1 cellular context compared by ENCODE assay signal in the genomic region with DNA sequence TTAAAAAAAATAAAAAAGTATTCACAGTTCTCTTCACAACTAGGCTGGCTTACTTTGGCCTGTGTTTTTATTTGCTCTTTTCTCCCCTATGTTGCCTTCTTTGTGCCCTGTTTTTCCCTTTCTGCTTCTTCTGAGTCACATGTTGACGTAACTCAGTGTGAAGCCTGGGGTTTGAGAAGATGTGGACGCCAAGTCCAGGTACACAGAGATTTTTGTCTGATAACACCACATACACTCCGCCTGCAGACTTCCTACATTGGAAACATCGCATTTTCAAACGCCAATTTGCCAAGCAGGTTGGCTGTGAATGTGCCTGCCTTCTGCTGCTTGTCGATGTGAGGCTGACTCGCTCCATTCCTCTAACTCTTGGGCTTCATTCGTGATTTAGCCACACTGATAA.
TF ChIP-seq lines count a peak whose summit lies in the region.

No MANE protein-coding gene starts in this region.

TF ChIP-seq in GM23338, 12 proteins besides CTCF, POLR2A, EP300 and RAD21 (continued from another document):
- TF ChIP-seq, protein P1, sequence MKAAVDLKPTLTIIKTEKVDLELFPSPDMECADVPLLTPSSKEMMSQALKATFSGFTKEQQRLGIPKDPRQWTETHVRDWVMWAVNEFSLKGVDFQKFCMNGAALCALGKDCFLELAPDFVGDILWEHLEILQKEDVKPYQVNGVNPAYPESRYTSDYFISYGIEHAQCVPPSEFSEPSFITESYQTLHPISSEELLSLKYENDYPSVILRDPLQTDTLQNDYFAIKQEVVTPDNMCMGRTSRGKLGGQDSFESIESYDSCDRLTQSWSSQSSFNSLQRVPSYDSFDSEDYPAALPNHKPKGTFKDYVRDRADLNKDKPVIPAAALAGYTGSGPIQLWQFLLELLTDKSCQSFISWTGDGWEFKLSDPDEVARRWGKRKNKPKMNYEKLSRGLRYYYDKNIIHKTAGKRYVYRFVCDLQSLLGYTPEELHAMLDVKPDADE (IDR thresholded peaks at IDR 0.05): no peak
- TF ChIP-seq, protein P2, sequence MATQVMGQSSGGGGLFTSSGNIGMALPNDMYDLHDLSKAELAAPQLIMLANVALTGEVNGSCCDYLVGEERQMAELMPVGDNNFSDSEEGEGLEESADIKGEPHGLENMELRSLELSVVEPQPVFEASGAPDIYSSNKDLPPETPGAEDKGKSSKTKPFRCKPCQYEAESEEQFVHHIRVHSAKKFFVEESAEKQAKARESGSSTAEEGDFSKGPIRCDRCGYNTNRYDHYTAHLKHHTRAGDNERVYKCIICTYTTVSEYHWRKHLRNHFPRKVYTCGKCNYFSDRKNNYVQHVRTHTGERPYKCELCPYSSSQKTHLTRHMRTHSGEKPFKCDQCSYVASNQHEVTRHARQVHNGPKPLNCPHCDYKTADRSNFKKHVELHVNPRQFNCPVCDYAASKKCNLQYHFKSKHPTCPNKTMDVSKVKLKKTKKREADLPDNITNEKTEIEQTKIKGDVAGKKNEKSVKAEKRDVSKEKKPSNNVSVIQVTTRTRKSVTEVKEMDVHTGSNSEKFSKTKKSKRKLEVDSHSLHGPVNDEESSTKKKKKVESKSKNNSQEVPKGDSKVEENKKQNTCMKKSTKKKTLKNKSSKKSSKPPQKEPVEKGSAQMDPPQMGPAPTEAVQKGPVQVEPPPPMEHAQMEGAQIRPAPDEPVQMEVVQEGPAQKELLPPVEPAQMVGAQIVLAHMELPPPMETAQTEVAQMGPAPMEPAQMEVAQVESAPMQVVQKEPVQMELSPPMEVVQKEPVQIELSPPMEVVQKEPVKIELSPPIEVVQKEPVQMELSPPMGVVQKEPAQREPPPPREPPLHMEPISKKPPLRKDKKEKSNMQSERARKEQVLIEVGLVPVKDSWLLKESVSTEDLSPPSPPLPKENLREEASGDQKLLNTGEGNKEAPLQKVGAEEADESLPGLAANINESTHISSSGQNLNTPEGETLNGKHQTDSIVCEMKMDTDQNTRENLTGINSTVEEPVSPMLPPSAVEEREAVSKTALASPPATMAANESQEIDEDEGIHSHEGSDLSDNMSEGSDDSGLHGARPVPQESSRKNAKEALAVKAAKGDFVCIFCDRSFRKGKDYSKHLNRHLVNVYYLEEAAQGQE (IDR thresholded peaks at IDR 0.05; ENCODE audit: unreplicated experiment): no peak
- TF ChIP-seq CREB1 (CRISPR knock-in tag; IDR thresholded peaks at IDR 0.05; ENCODE audit: low read depth) (no peak), JUNB (IDR thresholded peaks at IDR 0.05; ENCODE audit: unreplicated experiment) (no peak), ZNF331 (CRISPR knock-in tag; IDR thresholded peaks at IDR 0.05; ENCODE audit: low read depth) (no peak)
- TF ChIP-seq, protein P3, sequence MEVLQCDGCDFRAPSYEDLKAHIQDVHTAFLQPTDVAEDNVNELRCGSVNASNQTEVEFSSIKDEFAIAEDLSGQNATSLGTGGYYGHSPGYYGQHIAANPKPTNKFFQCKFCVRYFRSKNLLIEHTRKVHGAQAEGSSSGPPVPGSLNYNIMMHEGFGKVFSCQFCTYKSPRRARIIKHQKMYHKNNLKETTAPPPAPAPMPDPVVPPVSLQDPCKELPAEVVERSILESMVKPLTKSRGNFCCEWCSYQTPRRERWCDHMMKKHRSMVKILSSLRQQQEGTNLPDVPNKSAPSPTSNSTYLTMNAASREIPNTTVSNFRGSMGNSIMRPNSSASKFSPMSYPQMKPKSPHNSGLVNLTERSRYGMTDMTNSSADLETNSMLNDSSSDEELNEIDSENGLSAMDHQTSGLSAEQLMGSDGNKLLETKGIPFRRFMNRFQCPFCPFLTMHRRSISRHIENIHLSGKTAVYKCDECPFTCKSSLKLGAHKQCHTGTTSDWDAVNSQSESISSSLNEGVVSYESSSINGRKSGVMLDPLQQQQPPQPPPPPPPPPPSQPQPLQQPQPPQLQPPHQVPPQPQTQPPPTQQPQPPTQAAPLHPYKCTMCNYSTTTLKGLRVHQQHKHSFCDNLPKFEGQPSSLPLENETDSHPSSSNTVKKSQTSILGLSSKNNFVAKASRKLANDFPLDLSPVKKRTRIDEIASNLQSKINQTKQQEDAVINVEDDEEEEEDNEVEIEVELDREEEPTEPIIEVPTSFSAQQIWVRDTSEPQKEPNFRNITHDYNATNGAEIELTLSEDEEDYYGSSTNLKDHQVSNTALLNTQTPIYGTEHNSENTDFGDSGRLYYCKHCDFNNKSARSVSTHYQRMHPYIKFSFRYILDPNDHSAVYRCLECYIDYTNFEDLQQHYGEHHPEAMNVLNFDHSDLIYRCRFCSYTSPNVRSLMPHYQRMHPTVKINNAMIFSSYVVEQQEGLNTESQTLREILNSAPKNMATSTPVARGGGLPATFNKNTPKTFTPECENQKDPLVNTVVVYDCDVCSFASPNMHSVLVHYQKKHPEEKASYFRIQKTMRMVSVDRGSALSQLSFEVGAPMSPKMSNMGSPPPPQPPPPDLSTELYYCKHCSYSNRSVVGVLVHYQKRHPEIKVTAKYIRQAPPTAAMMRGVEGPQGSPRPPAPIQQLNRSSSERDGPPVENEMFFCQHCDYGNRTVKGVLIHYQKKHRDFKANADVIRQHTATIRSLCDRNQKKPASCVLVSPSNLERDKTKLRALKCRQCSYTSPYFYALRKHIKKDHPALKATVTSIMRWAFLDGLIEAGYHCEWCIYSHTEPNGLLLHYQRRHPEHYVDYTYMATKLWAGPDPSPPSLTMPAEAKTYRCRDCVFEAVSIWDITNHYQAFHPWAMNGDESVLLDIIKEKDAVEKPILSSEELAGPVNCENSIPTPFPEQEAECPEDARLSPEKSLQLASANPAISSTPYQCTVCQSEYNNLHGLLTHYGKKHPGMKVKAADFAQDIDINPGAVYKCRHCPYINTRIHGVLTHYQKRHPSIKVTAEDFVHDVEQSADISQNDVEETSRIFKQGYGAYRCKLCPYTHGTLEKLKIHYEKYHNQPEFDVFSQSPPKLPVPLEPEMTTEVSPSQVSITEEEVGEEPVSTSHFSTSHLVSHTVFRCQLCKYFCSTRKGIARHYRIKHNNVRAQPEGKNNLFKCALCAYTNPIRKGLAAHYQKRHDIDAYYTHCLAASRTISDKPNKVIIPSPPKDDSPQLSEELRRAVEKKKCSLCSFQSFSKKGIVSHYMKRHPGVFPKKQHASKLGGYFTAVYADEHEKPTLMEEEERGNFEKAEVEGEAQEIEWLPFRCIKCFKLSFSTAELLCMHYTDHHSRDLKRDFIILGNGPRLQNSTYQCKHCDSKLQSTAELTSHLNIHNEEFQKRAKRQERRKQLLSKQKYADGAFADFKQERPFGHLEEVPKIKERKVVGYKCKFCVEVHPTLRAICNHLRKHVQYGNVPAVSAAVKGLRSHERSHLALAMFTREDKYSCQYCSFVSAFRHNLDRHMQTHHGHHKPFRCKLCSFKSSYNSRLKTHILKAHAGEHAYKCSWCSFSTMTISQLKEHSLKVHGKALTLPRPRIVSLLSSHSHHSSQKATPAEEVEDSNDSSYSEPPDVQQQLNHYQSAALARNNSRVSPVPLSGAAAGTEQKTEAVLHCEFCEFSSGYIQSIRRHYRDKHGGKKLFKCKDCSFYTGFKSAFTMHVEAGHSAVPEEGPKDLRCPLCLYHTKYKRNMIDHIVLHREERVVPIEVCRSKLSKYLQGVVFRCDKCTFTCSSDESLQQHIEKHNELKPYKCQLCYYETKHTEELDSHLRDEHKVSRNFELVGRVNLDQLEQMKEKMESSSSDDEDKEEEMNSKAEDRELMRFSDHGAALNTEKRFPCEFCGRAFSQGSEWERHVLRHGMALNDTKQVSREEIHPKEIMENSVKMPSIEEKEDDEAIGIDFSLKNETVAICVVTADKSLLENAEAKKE (CRISPR knock-in tag; IDR thresholded peaks at IDR 0.05): no peak
